Comparison of ENCODE assay signal across 1 cellular context in the genomic region with DNA sequence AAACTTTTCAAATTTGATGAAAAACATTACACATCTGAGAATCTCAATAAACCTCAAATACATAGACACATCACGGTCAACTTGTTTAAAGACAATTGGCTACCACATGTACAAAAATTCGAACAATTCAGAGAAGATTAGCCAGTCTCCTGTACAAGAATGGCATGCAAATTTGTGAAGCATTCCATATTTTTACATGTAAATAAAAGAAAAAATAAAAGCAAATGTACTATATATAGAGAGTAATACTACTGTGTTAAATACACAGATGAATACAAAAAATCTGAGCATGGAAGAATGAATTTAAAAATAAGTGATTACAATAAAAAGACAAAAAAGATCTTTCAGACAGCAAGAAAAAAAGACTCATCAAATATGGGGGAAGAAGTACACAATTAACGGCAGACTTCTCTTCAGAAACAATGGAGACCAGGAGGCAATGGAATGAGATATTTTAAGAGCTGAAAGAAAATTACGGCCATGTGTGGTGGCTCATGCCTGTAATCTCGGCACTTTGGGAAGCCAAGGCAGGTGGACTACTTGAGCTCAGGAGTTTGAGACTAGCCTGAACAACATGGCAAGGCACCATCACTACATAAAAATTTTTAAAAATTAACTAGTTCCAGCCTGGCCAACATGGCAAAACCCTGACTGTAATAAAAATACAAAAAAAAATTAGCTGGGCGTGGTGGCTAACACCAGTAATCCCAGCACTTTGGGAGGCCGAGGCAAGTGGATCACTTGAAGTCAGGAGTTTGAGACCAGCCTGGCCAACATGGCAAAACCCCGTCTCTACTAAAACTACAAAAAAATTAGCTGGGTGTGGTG.
TF ChIP-seq lines count a peak whose summit lies in the region.

No MANE protein-coding gene starts in this region.

TF ChIP-seq in HEK293, 187 proteins besides CTCF, POLR2A, EP300 and RAD21 (continued from another document):
- TF ChIP-seq, protein P1, sequence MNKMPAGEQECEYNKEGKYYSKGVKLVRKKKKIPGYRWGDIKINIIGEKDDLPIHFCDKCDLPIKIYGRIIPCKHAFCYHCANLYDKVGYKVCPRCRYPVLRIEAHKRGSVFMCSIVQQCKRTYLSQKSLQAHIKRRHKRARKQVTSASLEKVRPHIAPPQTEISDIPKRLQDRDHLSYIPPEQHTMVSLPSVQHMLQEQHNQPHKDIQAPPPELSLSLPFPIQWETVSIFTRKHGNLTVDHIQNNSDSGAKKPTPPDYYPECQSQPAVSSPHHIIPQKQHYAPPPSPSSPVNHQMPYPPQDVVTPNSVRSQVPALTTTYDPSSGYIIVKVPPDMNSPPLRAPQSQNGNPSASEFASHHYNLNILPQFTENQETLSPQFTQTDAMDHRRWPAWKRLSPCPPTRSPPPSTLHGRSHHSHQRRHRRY (tag by site-specific recombination; IDR thresholded peaks at IDR 0.05), result no peak
- no peak for TF ChIP-seq ZNF585B (tag by site-specific recombination; IDR thresholded peaks at IDR 0.05)
- TF ChIP-seq GLIS1 (tag by site-specific recombination; IDR thresholded peaks at IDR 0.05), result no peak
- no peak for TF ChIP-seq ZNF530 (tag by site-specific recombination; IDR thresholded peaks at IDR 0.05; ENCODE audit: low read depth)
- TF ChIP-seq ZNF558 (tag by site-specific recombination; IDR thresholded peaks at IDR 0.05), result 0 out of 2 replicates have a peak, but pooled peaks have one; percentile 33
- TF ChIP-seq BCL11A (tag by site-specific recombination; IDR thresholded peaks at IDR 0.05; ENCODE audit: low read depth), result no peak
- TF ChIP-seq ZNF548 (tag by site-specific recombination; IDR thresholded peaks at IDR 0.05), result no peak
- TF ChIP-seq ZBTB6 (tag by site-specific recombination; IDR thresholded peaks at IDR 0.05), result no peak
- no peak for TF ChIP-seq ZNF501 (tag by site-specific recombination; IDR thresholded peaks at IDR 0.05)
- no peak for TF ChIP-seq GLIS2 (tag by site-specific recombination; IDR thresholded peaks at IDR 0.05)
- TF ChIP-seq, protein P2, sequence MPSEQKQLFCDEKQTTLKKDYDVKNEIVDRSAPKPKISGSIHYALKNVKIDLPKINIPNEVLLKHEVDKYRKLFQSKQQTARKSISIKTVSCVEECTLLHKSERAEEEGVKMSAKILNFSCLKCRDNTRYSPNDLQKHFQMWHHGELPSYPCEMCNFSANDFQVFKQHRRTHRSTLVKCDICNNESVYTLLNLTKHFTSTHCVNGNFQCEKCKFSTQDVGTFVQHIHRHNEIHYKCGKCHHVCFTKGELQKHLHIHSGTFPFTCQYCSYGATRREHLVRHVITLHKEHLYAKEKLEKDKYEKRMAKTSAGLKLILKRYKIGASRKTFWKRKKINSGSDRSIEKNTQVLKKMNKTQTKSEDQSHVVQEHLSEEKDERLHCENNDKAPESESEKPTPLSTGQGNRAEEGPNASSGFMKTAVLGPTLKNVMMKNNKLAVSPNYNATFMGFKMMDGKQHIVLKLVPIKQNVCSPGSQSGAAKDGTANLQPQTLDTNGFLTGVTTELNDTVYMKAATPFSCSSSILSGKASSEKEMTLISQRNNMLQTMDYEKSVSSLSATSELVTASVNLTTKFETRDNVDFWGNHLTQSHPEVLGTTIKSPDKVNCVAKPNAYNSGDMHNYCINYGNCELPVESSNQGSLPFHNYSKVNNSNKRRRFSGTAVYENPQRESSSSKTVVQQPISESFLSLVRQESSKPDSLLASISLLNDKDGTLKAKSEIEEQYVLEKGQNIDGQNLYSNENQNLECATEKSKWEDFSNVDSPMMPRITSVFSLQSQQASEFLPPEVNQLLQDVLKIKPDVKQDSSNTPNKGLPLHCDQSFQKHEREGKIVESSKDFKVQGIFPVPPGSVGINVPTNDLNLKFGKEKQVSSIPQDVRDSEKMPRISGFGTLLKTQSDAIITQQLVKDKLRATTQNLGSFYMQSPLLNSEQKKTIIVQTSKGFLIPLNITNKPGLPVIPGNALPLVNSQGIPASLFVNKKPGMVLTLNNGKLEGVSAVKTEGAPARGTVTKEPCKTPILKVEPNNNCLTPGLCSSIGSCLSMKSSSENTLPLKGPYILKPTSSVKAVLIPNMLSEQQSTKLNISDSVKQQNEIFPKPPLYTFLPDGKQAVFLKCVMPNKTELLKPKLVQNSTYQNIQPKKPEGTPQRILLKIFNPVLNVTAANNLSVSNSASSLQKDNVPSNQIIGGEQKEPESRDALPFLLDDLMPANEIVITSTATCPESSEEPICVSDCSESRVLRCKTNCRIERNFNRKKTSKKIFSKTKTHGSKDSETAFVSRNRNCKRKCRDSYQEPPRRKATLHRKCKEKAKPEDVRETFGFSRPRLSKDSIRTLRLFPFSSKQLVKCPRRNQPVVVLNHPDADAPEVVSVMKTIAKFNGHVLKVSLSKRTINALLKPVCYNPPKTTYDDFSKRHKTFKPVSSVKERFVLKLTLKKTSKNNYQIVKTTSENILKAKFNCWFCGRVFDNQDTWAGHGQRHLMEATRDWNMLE (tag by site-specific recombination; conservative IDR thresholded peaks at IDR 0.05; ENCODE audit: low read depth), result peak; percentile 64; the same call in 1 of the 2 replicates
- TF ChIP-seq SCRT2 (tag by site-specific recombination; IDR thresholded peaks at IDR 0.05), result no peak
- peak; percentile 94 for TF ChIP-seq TRIM28 (IDR thresholded peaks at IDR 0.05; ENCODE audit: borderline replicate concordance, low read length)
- TF ChIP-seq, protein P3, sequence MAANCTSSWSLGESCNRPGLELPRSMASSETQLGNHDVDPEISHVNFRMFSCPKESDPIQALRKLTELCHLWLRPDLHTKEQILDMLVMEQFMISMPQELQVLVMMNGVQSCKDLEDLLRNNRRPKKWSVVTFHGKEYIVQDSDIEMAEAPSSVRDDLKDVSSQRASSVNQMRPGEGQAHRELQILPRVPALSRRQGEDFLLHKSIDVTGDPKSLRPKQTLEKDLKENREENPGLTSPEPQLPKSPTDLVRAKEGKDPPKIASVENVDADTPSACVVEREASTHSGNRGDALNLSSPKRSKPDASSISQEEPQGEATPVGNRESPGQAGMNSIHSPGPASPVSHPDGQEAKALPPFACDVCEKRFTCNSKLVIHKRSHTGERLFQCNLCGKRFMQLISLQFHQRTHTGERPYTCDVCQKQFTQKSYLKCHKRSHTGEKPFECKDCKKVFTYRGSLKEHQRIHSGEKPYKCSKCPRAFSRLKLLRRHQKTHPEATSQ (tag by site-specific recombination; IDR thresholded peaks at IDR 0.05), result no peak
- TF ChIP-seq ZNF169 (tag by site-specific recombination; IDR thresholded peaks at IDR 0.05), result no peak
- TF ChIP-seq ZNF10 (tag by site-specific recombination; IDR thresholded peaks at IDR 0.05), result no peak
- TF ChIP-seq, protein P4, sequence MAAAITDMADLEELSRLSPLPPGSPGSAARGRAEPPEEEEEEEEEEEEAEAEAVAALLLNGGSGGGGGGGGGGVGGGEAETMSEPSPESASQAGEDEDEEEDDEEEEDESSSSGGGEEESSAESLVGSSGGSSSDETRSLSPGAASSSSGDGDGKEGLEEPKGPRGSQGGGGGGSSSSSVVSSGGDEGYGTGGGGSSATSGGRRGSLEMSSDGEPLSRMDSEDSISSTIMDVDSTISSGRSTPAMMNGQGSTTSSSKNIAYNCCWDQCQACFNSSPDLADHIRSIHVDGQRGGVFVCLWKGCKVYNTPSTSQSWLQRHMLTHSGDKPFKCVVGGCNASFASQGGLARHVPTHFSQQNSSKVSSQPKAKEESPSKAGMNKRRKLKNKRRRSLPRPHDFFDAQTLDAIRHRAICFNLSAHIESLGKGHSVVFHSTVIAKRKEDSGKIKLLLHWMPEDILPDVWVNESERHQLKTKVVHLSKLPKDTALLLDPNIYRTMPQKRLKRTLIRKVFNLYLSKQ (tag by site-specific recombination; IDR thresholded peaks at IDR 0.05; ENCODE audit: borderline replicate concordance), result no peak
- no peak for TF ChIP-seq YY1 (tag by site-specific recombination; IDR thresholded peaks at IDR 0.05)
- TF ChIP-seq ZNF280C (tag by site-specific recombination; IDR thresholded peaks at IDR 0.05), result no peak
- no peak for TF ChIP-seq ZNF394 (tag by site-specific recombination; IDR thresholded peaks at IDR 0.05; ENCODE audit: borderline replicate concordance)
- no peak for TF ChIP-seq ZNF121 (tag by site-specific recombination; IDR thresholded peaks at IDR 0.05)
- TF ChIP-seq, protein P5, sequence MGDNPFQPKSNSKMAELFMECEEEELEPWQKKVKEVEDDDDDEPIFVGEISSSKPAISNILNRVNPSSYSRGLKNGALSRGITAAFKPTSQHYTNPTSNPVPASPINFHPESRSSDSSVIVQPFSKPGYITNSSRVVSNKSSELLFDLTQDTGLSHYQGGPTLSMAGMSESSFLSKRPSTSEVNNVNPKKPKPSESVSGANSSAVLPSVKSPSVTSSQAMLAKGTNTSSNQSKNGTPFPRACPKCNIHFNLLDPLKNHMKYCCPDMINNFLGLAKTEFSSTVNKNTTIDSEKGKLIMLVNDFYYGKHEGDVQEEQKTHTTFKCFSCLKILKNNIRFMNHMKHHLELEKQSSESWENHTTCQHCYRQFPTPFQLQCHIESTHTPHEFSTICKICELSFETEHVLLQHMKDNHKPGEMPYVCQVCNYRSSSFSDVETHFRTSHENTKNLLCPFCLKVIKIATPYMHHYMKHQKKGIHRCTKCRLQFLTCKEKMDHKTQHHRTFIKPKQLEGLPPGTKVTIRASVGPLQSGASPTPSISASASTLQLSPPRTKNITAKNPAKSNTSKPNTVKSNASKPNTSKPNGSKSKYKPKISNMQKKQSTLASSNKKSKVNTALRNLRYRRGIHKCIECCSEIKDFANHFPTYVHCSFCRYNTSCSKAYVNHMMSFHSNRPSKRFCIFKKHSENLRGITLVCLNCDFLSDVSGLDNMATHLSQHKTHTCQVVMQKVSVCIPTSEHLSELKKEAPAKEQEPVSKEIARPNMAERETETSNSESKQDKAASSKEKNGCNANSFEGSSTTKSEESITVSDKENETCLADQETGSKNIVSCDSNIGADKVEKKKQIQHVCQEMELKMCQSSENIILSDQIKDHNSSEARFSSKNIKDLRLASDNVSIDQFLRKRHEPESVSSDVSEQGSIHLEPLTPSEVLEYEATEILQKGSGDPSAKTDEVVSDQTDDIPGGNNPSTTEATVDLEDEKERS (tag by site-specific recombination; IDR thresholded peaks at IDR 0.05), result peak; percentile 99
- no peak for TF ChIP-seq ZNF221 (tag by site-specific recombination; IDR thresholded peaks at IDR 0.05; ENCODE audit: borderline replicate concordance)
- no peak for TF ChIP-seq ZNF302 (tag by site-specific recombination; IDR thresholded peaks at IDR 0.05; ENCODE audit: low read depth)
- no peak for TF ChIP-seq ZNF785 (tag by site-specific recombination; IDR thresholded peaks at IDR 0.05)
- peak; percentile 87 for TF ChIP-seq ZNF610 (tag by site-specific recombination; IDR thresholded peaks at IDR 0.05; ENCODE audit: borderline replicate concordance)
- TF ChIP-seq, protein P6, sequence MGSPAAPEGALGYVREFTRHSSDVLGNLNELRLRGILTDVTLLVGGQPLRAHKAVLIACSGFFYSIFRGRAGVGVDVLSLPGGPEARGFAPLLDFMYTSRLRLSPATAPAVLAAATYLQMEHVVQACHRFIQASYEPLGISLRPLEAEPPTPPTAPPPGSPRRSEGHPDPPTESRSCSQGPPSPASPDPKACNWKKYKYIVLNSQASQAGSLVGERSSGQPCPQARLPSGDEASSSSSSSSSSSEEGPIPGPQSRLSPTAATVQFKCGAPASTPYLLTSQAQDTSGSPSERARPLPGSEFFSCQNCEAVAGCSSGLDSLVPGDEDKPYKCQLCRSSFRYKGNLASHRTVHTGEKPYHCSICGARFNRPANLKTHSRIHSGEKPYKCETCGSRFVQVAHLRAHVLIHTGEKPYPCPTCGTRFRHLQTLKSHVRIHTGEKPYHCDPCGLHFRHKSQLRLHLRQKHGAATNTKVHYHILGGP (tag by site-specific recombination; IDR thresholded peaks at IDR 0.05), result no peak
- 0 out of 2 replicates have a peak, but pooled peaks have one; percentile 82 for TF ChIP-seq ZNF701 (tag by site-specific recombination; IDR thresholded peaks at IDR 0.05)
- 0 out of 2 replicates have a peak, but pooled peaks have one; percentile 15 for TF ChIP-seq ZNF37A (tag by site-specific recombination; IDR thresholded peaks at IDR 0.05)
- TF ChIP-seq ZNF274 (IDR thresholded peaks at IDR 0.05; ENCODE audit: low read length), result no peak
- TF ChIP-seq ZNF274 (tag by site-specific recombination; IDR thresholded peaks at IDR 0.05; ENCODE audit: borderline replicate concordance), result no peak
- TF ChIP-seq ZNF704 (tag by site-specific recombination; IDR thresholded peaks at IDR 0.05), result no peak
